In genomic region chr5:179208706-179209358, GRCh38 we compare ENCODE assay signal across 26 cellular contexts.
"Had no signal": no experiment of that assay in that cellular context is flagged by ENCODE, and none has a peak within 500 bp of the region (broad histone marks: within the 10 kb centered on the region; RNA-seq: fewer than 3 reads in every experiment).

No MANE protein-coding gene starts in this region.

- H3K9ac ChIP-seq: parathyroid adenoma had no signal

- H3K27me3 ChIP-seq: neutrophil, testis, tibial artery had no signal

- H3K27ac Mint-ChIP-seq: effector memory CD8-positive, alpha-beta T cell; natural killer cell; progenitor cell of endocrine pancreas; stimulated activated memory B cell treated with anti-CD40 and anti-IgM and Interleukin-4, amounts not matched to agents 10 μg/mL and 1 μg/mL and 100 μg/mL, for 72 hours; type B pancreatic cell had no signal

- FAIRE-seq: endometrium, islet of Langerhans had no signal

- H3K4me1 ChIP-seq: esophagus squamous epithelium, heart right ventricle, lower lobe of right lung, parathyroid adenoma, testis, tibial artery had no signal

- H3K36me3 Mint-ChIP-seq: natural killer cell; stimulated activated memory B cell treated with anti-CD40 and anti-IgM and Interleukin-4, amounts not matched to agents 10 μg/mL and 1 μg/mL and 100 μg/mL, for 72 hours; type B pancreatic cell had no signal

- H3K4me1 Mint-ChIP-seq: natural killer cell; stimulated activated memory B cell treated with anti-CD40 and anti-IgM and Interleukin-4, amounts not matched to agents 10 μg/mL and 1 μg/mL and 100 μg/mL, for 72 hours had no signal

- DNase-seq: dermis blood vessel endothelial cell; effector memory CD8-positive, alpha-beta T cell; erythroblast; esophagus squamous epithelium; foreskin melanocyte; heart right ventricle; hippocampal formation; left cardiac atrium; left ventricle myocardium superior; lower lobe of right lung; natural killer cell; spleen; stimulated activated CD4-positive, alpha-beta T cell treated with anti-CD3 and anti-CD28 coated beads, Interleukin-4, amount 100 ng/mL, for 4 hours; stimulated activated naive CD8-positive, alpha-beta T cell treated with anti-CD3 and anti-CD28 coated beads, Interleukin-15, Interleukin-2, amounts not matched to agents 100 U/mL and 50 U/mL, for 24 hours; substantia nigra; testis; tibial artery had no signal

- H3K9me3 ChIP-seq: esophagus squamous epithelium, heart right ventricle, lower lobe of right lung, neutrophil, spleen, testis, tibial artery had no signal

- H3K36me3 ChIP-seq: esophagus squamous epithelium, heart right ventricle, lower lobe of right lung, neutrophil, tibial artery had no signal

- H2AFZ ChIP-seq: parathyroid adenoma had no signal

- H3K4me3 Mint-ChIP-seq: effector memory CD8-positive, alpha-beta T cell; natural killer cell; stimulated activated memory B cell treated with anti-CD40 and anti-IgM and Interleukin-4, amounts not matched to agents 10 μg/mL and 1 μg/mL and 100 μg/mL, for 72 hours; type B pancreatic cell had no signal

- H3K27ac ChIP-seq: coronary artery, esophagus squamous epithelium, heart right ventricle, lower lobe of right lung, neutrophil, parathyroid adenoma, skin epidermis, spleen, testis, tibial artery had no signal

- H3K9me3 Mint-ChIP-seq: effector memory CD8-positive, alpha-beta T cell; natural killer cell; stimulated activated memory B cell treated with anti-CD40 and anti-IgM and Interleukin-4, amounts not matched to agents 10 μg/mL and 1 μg/mL and 100 μg/mL, for 72 hours; type B pancreatic cell had no signal

- H3K79me2 ChIP-seq: parathyroid adenoma had no signal

- H3K27me3 Mint-ChIP-seq: progenitor cell of endocrine pancreas, type B pancreatic cell had no signal

- H3K4me3 ChIP-seq: coronary artery, esophagus squamous epithelium, heart right ventricle, lower lobe of right lung, skin epidermis, spleen, testis, tibial artery had no signal

- ATAC-seq: effector memory CD8-positive, alpha-beta T cell; left cardiac atrium; natural killer cell; stimulated activated memory B cell treated with anti-CD40 and anti-IgM and Interleukin-4, amounts not matched to agents 10 μg/mL and 1 μg/mL and 100 μg/mL, for 72 hours; stimulated activated naive CD8-positive, alpha-beta T cell treated with anti-CD3 and anti-CD28 coated beads, Interleukin-15, Interleukin-2, amounts not matched to agents 100 U/mL and 50 U/mL, for 24 hours had no signal
